9 cellular contexts compared by ENCODE assay signal in genomic region chr5:150778103-150778516, GRCh38. TPM values are rescaled to one million over a fixed set of nuclear protein-coding genes. Genes with fewer than 3 reads are reported as not detected.
A peak's percentile ranks its signal among the peaks of the same experiment; 100 is the strongest.
DNase-seq lines count a peak whose midpoint lies in the region; ATAC-seq, FAIRE-seq and TF ChIP-seq lines count a peak whose summit lies in the region.
"Had no signal": no experiment of that assay in that cellular context is flagged by ENCODE, and none has a peak within 500 bp of the region (broad histone marks: within the 10 kb centered on the region; RNA-seq: fewer than 3 reads in every experiment).

No MANE protein-coding gene starts in this region.

- WGBS in thymus, result 25% methylated on average over 7 of the region's 7 CpGs

- no peak for TF ChIP-seq CTCF in kidney (IDR thresholded peaks at IDR 0.05; ENCODE audit: borderline replicate concordance, extremely low read depth, insufficient read depth)

- H3K9ac ChIP-seq in adipocyte (ENCODE audit: low read length), result peak overlapping the region; percentile 99
- H3K9ac ChIP-seq in kidney (ENCODE audit: low read length in 2 of 2), result peak overlapping the region; percentile 80 to 94

- ATAC-seq in activated CD8-positive, alpha-beta memory T cell treated with anti-CD3 and anti-CD28 coated beads, Interleukin-2, amount 10 ng/mL, durations not matched to agents 7 days and 5 days, result no peak
- ATAC-seq in HG03378 (IDR thresholded peaks at IDR 0.05; ENCODE audit: unreplicated experiment), result no peak

- H3K9me3 Mint-ChIP-seq in activated CD8-positive, alpha-beta memory T cell treated with anti-CD3 and anti-CD28 coated beads, Interleukin-2, amount 10 ng/mL, durations not matched to agents 7 days and 5 days (ENCODE audit: low read depth), result no peaks in the 10 kb centered on the region

- H3K4me1 ChIP-seq in adipocyte (ENCODE audit: control insufficient read depth, insufficient read depth, low read length) (peaks cover 53% of the 10 kb centered on the region), kidney (ENCODE audit: control insufficient read depth in 1 of 2, insufficient read depth in 1 of 2, low read depth in 1 of 2, low read length in 2 of 2) (peaks cover 25 to 27% of the 10 kb centered on the region in 2 donors), thymus (ENCODE audit: control insufficient read depth, insufficient read depth, low read length) (peaks cover 32% of the 10 kb centered on the region)

- H3K27ac Mint-ChIP-seq in activated CD8-positive, alpha-beta memory T cell treated with anti-CD3 and anti-CD28 coated beads, Interleukin-2, amount 10 ng/mL, durations not matched to agents 7 days and 5 days, result peak overlapping the region; percentile 94

- H3K4me1 Mint-ChIP-seq in activated CD8-positive, alpha-beta memory T cell treated with anti-CD3 and anti-CD28 coated beads, Interleukin-2, amount 10 ng/mL, durations not matched to agents 7 days and 5 days, result peaks cover 62% of the 10 kb centered on the region

- FAIRE-seq in kidney (lab: Jason Lieb, UNC), result no peak
- FAIRE-seq: endometrium had no signal

- no peak for DNase-seq in activated CD8-positive, alpha-beta memory T cell treated with anti-CD3 and anti-CD28 coated beads, Interleukin-2, amount 10 ng/mL, durations not matched to agents 7 days and 5 days
- no peak for DNase-seq in activated CD8-positive, alpha-beta memory T cell treated with anti-CD3 and anti-CD28 coated beads, Interleukin-2, amount 50 U/mL, for 48 hours
- no peak for DNase-seq in adipocyte (ENCODE audit: low read depth)
- no peak for DNase-seq in kidney
- no peak for DNase-seq in GM19240 (ENCODE audit: insufficient read length, low spot score)
- DNase-seq in NCI-H1092 treated with DMSO at 0.1 percent for 48 hours (lab: John Stamatoyannopoulos, UW), result no peak

- intact Hi-C loops in kidney (cut with DNase I), result no loop called here

- peak overlapping the region; percentile 99 for H3K4me3 Mint-ChIP-seq in activated CD8-positive, alpha-beta memory T cell treated with anti-CD3 and anti-CD28 coated beads, Interleukin-2, amount 10 ng/mL, durations not matched to agents 7 days and 5 days

- H3K4me3 ChIP-seq in adipocyte (ENCODE audit: low read length) (peak overlapping the region; percentile 92), kidney (ENCODE audit: low read length in 2 of 2) (peak overlapping the region; percentile 83 to 86), thymus (ENCODE audit: low read length) (peak overlapping the region; percentile 74)

- CTCF ChIA-PET in activated CD8-positive, alpha-beta memory T cell treated with anti-CD3 and anti-CD28 coated beads, Interleukin-2, amount 10 ng/mL, durations not matched to agents 7 days and 5 days (lab: Charles Lee), result interaction anchor here (0.8 to 6.0 kb wide), 14 partner anchors 9 to 304 kb away, joined by 3 to 73 read pairs (median 12); partner anchors contain the start of genes DCTN4, IRGM and RBM22

- H3K9me3 ChIP-seq in adipocyte (ENCODE audit: control insufficient read depth, low read length) (no peaks in the 10 kb centered on the region), kidney (ENCODE audit: control insufficient read depth in 1 of 2, low read length in 2 of 2) (no peaks in the 10 kb centered on the region), thymus (ENCODE audit: control insufficient read depth) (no peaks in the 10 kb centered on the region)

- H3K27ac ChIP-seq in kidney (ENCODE audit: low read depth in 2 of 2, low read length in 2 of 2) (peak overlapping the region; percentile 80 to 90), thymus (ENCODE audit: low read depth) (peak overlapping the region; percentile 90)

- H3K36me3 ChIP-seq in adipocyte (ENCODE audit: control insufficient read depth, insufficient read depth, low read length, severe bottlenecking) (peaks cover 8% of the 10 kb centered on the region), kidney (ENCODE audit: control insufficient read depth in 1 of 2, insufficient read depth in 2 of 2, low read length in 2 of 2) (no peaks in the 10 kb centered on the region), thymus (ENCODE audit: control insufficient read depth, insufficient read depth) (no peaks in the 10 kb centered on the region)

- no peaks in the 10 kb centered on the region for H3K27me3 Mint-ChIP-seq in activated CD8-positive, alpha-beta memory T cell treated with anti-CD3 and anti-CD28 coated beads, Interleukin-2, amount 10 ng/mL, durations not matched to agents 7 days and 5 days

- H3K27me3 ChIP-seq in adipocyte (replicated peaks; ENCODE audit: control insufficient read depth, insufficient read depth, low read length) (no peaks in the 10 kb centered on the region), thymus (ENCODE audit: control insufficient read depth, insufficient read depth) (no peaks in the 10 kb centered on the region)

- peaks cover 12% of the 10 kb centered on the region for H3K36me3 Mint-ChIP-seq in activated CD8-positive, alpha-beta memory T cell treated with anti-CD3 and anti-CD28 coated beads, Interleukin-2, amount 10 ng/mL, durations not matched to agents 7 days and 5 days

RNA-seq across cellular contexts. Expression of gene SMIM3, which starts 0.4 kb away (rescaled TPM):
- total RNA-seq in activated CD8-positive, alpha-beta memory T cell treated with anti-CD3 and anti-CD28 coated beads, Interleukin-2, amount 10 ng/mL, durations not matched to agents 7 days and 5 days, result 10 to 100 TPM; 22.1 to 37.5 TPM
- total RNA-seq in kidney, result 23.9 TPM
- polyA plus RNA-seq in kidney (ENCODE audit: insufficient read depth, low read depth, low replicate concordance), result 23.0 TPM
- 30.1 TPM for polyA plus RNA-seq in thymus

RNA-seq across cellular contexts. Expression of gene DCTN4, which starts 19.3 kb away (rescaled TPM):
- total RNA-seq in activated CD8-positive, alpha-beta memory T cell treated with anti-CD3 and anti-CD28 coated beads, Interleukin-2, amount 10 ng/mL, durations not matched to agents 7 days and 5 days, result 10 to 100 TPM; 41.9 to 46.1 TPM
- total RNA-seq in kidney, result 59.1 TPM
- polyA plus RNA-seq in kidney (ENCODE audit: insufficient read depth, low read depth, low replicate concordance) (17.5 TPM), thymus (30.5 TPM)
